ENCODE assay signal across 22 cellular contexts in the genomic region with DNA sequence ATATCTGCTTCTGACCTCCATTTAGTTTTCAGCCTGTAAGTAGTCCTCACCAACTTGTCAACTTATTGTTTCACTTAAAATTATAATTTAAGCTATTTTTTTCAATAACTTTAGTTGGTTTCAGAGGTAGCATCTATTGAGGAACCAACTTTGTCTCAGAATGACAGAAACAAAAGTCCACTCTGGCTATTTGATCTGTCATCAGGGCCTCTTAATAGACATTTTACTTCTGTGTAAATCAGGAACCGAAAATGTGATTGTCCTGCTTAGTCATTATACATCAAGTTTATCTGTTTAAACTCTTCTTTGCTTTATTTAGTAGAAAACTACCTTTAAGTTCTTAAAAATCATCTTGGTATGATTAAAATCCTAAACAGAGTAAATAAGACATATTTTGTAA.
"Had no signal": no experiment of that assay in that cellular context is flagged by ENCODE, and none has a peak within 500 bp of the region (broad histone marks: within the 10 kb centered on the region; RNA-seq: fewer than 3 reads in every experiment).

No MANE protein-coding gene starts in this region.

- H3K4me3 Mint-ChIP-seq: memory B cell; natural killer cell treated with Interleukin-12 subunit alpha and Interleukin-12 subunit beta and Interleukin-15 and Interleukin-18, amount 100 ng/mL, for 72 hours; neural crest cell; stimulated activated naive B cell treated with anti-CD40 and anti-IgM and Interleukin-4, amounts not matched to agents 10 μg/mL and 1 μg/mL and 100 μg/mL, for 72 hours; stimulated activated naive CD8-positive, alpha-beta T cell treated with anti-CD3 and anti-CD28 coated beads, Interleukin-15, amount 100 ng/mL, for 72 hours had no signal

- H3K9me3 Mint-ChIP-seq: memory B cell; stimulated activated naive B cell treated with anti-CD40 and anti-IgM and Interleukin-4, amounts not matched to agents 10 μg/mL and 1 μg/mL and 100 μg/mL, for 72 hours had no signal

- H3K27ac ChIP-seq: dorsolateral prefrontal cortex, gastrocnemius medialis, neutrophil, pancreas, right lobe of liver, thyroid gland, vagina had no signal

- H3K27me3 Mint-ChIP-seq: memory B cell; natural killer cell treated with Interleukin-12 subunit alpha and Interleukin-12 subunit beta and Interleukin-15 and Interleukin-18, amount 100 ng/mL, for 72 hours; progenitor cell of endocrine pancreas; stimulated activated naive B cell treated with anti-CD40 and anti-IgM and Interleukin-4, amounts not matched to agents 10 μg/mL and 1 μg/mL and 100 μg/mL, for 72 hours; stimulated activated naive CD8-positive, alpha-beta T cell treated with anti-CD3 and anti-CD28 coated beads, Interleukin-15, amount 100 ng/mL, for 72 hours had no signal

- H3K36me3 Mint-ChIP-seq: memory B cell; stimulated activated naive B cell treated with anti-CD40 and anti-IgM and Interleukin-4, amounts not matched to agents 10 μg/mL and 1 μg/mL and 100 μg/mL, for 72 hours had no signal

- H3K4me1 ChIP-seq: gastrocnemius medialis, pancreas, right lobe of liver, thyroid gland, vagina had no signal

- H3K9me3 ChIP-seq: gastrocnemius medialis, neutrophil, pancreas, right lobe of liver, thyroid gland, vagina had no signal

- H3K36me3 ChIP-seq: gastrocnemius medialis, neutrophil, pancreas, right lobe of liver, thyroid gland, vagina had no signal

- DNase-seq: dorsolateral prefrontal cortex; effector CD4-positive, alpha-beta T cell; gastrocnemius medialis; head of caudate nucleus; kidney; pancreas; right lobe of liver; small intestine; stimulated activated CD4-positive, alpha-beta T cell treated with anti-CD3 and anti-CD28 coated beads, Interleukin-15, amount 100 ng/mL, for 24 hours; stimulated activated CD4-positive, alpha-beta T cell treated with anti-CD3 and anti-CD28 coated beads, Interleukin-2, amount 100 ng/mL, for 48 hours; stimulated activated naive B cell treated with anti-CD40 and anti-IgM and Interleukin-4, amounts not matched to agents 10 μg/mL and 1 μg/mL and 100 μg/mL, for 72 hours; stimulated activated naive CD8-positive, alpha-beta T cell treated with anti-CD3 and anti-CD28 coated beads, Interleukin-15, amount 100 ng/mL, for 72 hours; thyroid gland; trophoblast cell had no signal

- FAIRE-seq: kidney, pancreas, small intestine had no signal

- H3K27ac Mint-ChIP-seq: memory B cell; natural killer cell treated with Interleukin-12 subunit alpha and Interleukin-12 subunit beta and Interleukin-15 and Interleukin-18, amount 100 ng/mL, for 72 hours; progenitor cell of endocrine pancreas; stimulated activated naive B cell treated with anti-CD40 and anti-IgM and Interleukin-4, amounts not matched to agents 10 μg/mL and 1 μg/mL and 100 μg/mL, for 72 hours; stimulated activated naive CD8-positive, alpha-beta T cell treated with anti-CD3 and anti-CD28 coated beads, Interleukin-15, amount 100 ng/mL, for 72 hours had no signal

- ATAC-seq: gastrocnemius medialis; left lobe of liver; pancreas; right lobe of liver; stimulated activated naive B cell treated with anti-CD40 and anti-IgM and Interleukin-4, amounts not matched to agents 10 μg/mL and 1 μg/mL and 100 μg/mL, for 72 hours; stimulated activated naive CD8-positive, alpha-beta T cell treated with anti-CD3 and anti-CD28 coated beads, Interleukin-15, amount 100 ng/mL, for 72 hours had no signal

- H3K4me3 ChIP-seq: dorsolateral prefrontal cortex, gastrocnemius medialis, lung, pancreas, right lobe of liver, thyroid gland, vagina had no signal

- H3K27me3 ChIP-seq: dorsolateral prefrontal cortex, gastrocnemius medialis, neutrophil, pancreas, right lobe of liver, thyroid gland, vagina had no signal

- H3K4me1 Mint-ChIP-seq: memory B cell; neural crest cell; stimulated activated naive B cell treated with anti-CD40 and anti-IgM and Interleukin-4, amounts not matched to agents 10 μg/mL and 1 μg/mL and 100 μg/mL, for 72 hours; stimulated activated naive CD8-positive, alpha-beta T cell treated with anti-CD3 and anti-CD28 coated beads, Interleukin-15, amount 100 ng/mL, for 72 hours had no signal
